ENCODE assay signal across 25 cellular contexts in the genomic region with DNA sequence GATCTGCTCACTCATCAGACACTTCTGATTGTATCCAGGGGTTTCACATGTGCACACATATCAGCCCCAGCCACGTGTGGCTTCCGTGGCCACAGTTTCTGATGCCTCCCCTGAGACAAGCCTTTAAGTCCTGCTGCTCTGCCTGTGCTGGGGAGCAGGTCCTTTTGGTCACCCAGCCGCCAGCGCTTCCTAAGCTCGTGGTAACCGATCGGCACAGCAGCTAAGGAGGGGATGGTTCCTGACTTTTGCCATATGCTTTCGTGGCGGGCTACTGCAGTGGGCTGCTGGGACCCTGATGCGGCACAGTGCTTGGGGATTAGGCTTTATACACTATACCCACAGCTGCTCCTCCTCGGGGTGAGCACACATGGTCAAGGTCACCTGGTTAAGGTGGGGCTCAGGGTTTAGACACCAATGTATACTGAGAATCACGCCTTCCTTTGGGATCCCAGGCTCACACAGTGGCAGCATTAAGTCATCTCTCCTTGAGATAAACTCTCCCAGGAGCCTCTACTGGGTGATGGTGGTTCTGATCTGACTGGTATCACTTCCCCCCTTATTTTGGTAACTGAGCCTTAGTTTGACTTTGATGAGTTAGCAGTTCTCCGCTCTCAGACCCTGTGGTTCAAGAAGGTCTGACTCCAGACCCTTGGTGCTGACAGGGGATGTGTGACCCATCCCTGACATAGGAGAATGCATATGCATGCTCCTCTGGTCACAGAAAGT.
"Had no signal": no experiment of that assay in that cellular context is flagged by ENCODE, and none has a peak within 500 bp of the region (broad histone marks: within the 10 kb centered on the region; RNA-seq: fewer than 3 reads in every experiment).

No MANE protein-coding gene starts in this region.

- ATAC-seq: esophagus mucosa; gastrocnemius medialis; left ventricle myocardium superior; lower lobe of right lung; naive thymus-derived CD8-positive, alpha-beta T cell; right lobe of liver had no signal

- H3K36me3 ChIP-seq: gastrocnemius medialis, lower lobe of right lung, neural progenitor cell, right lobe of liver, stomach, tibial artery had no signal

- DNase-seq: effector CD8-positive, alpha-beta T cell; endodermal cell; foreskin fibroblast; gastrocnemius medialis; head of caudate nucleus; left ventricle myocardium superior; lower lobe of right lung; naive thymus-derived CD8-positive, alpha-beta T cell; right lobe of liver; small intestine; stimulated activated CD4-positive, alpha-beta T cell treated with anti-CD3 and anti-CD28 coated beads, Interleukin-12 subunit alpha, Interleukin-12 subunit beta, amount 100 ng/mL, for 4 hours; stimulated activated CD4-positive, alpha-beta T cell treated with anti-CD3 and anti-CD28 coated beads, Interleukin-1b, Interleukin-23, amount 100 ng/mL, for 48 hours; stimulated activated CD4-positive, alpha-beta T cell treated with anti-CD3 and anti-CD28 coated beads, Interleukin-4, amount 100 ng/mL, for 1 hour; stimulated activated CD8-positive, alpha-beta memory T cell treated with anti-CD3 and anti-CD28 coated beads, Interleukin-4, amount 100 ng/mL, for 48 hours; stimulated activated naive CD4-positive, alpha-beta T cell treated with Interleukin-2 at 50 U/mL for 16 hours; stomach; testis; tibial artery had no signal

- H3K4me3 Mint-ChIP-seq: endodermal cell; naive thymus-derived CD8-positive, alpha-beta T cell; neural progenitor cell; type B pancreatic cell had no signal

- H3K4me2 ChIP-seq: neural progenitor cell had no signal

- H3K9me3 ChIP-seq: gastrocnemius medialis, lower lobe of right lung, right lobe of liver, stomach, testis, tibial artery had no signal

- H2AFZ ChIP-seq: neural progenitor cell, parathyroid adenoma had no signal

- H3K27ac Mint-ChIP-seq: endodermal cell; naive thymus-derived CD8-positive, alpha-beta T cell; neural progenitor cell; progenitor cell of endocrine pancreas; type B pancreatic cell had no signal

- FAIRE-seq: keratinocyte, small intestine had no signal

- H3K36me3 Mint-ChIP-seq: naive thymus-derived CD8-positive, alpha-beta T cell; neural progenitor cell; type B pancreatic cell had no signal

- H3K4me1 Mint-ChIP-seq: naive thymus-derived CD8-positive, alpha-beta T cell had no signal

- H3K9me3 Mint-ChIP-seq: endodermal cell, type B pancreatic cell had no signal

- H3K79me2 ChIP-seq: parathyroid adenoma had no signal

- H3K27me3 ChIP-seq: neural progenitor cell, right lobe of liver, testis had no signal

- H3K9ac ChIP-seq: neural progenitor cell, parathyroid adenoma had no signal

- H3K4me3 ChIP-seq: gastrocnemius medialis, lower lobe of right lung, neural progenitor cell, right lobe of liver, stomach, testis, tibial artery had no signal

- H3K27ac ChIP-seq: epithelial cell of prostate, gastrocnemius medialis, lower lobe of right lung, neural progenitor cell, parathyroid adenoma, right lobe of liver, stomach, testis, tibial artery had no signal

- H3K4me1 ChIP-seq: gastrocnemius medialis, lower lobe of right lung, parathyroid adenoma, right lobe of liver, stomach, testis, tibial artery had no signal
